Comparison of ENCODE assay signal across 14 cellular contexts in genomic region chr15:28456476-28457395, GRCh38.
DNase-seq lines count a peak whose midpoint lies in the region; TF ChIP-seq lines count a peak whose summit lies in the region.
"Had no signal": no experiment of that assay in that cellular context is flagged by ENCODE, and none has a peak within 500 bp of the region (broad histone marks: within the 10 kb centered on the region; RNA-seq: fewer than 3 reads in every experiment).

No MANE protein-coding gene starts in this region.

- TF ChIP-seq POLR2A in esophagus muscularis mucosa (IDR thresholded peaks at IDR 0.05; ENCODE audit: low read depth) = no peak
- no peak for TF ChIP-seq POLR2A in erythroblast (IDR thresholded peaks at IDR 0.05; ENCODE audit: low read length)

- no peak for TF ChIP-seq CTCF in BE2C (IDR thresholded peaks at IDR 0.05; ENCODE audit: low read depth, low read length)
- TF ChIP-seq CTCF in esophagus muscularis mucosa (IDR thresholded peaks at IDR 0.05) = no peak
- no peak for TF ChIP-seq CTCF in osteoblast (IDR thresholded peaks at IDR 0.05; ENCODE audit: extremely low read depth, low read depth, low read length)

- H3K4me2 ChIP-seq in osteoblast (ENCODE audit: insufficient read depth, low read length) = no peak overlapping the region

- H3K27me3 ChIP-seq in BE2C (no peaks in the 10 kb centered on the region), esophagus muscularis mucosa (peaks cover 0 to 30% (median 0%) of the 10 kb centered on the region in 4 donors), osteoblast (ENCODE audit: insufficient read depth, low read length) (peaks cover 8% of the 10 kb centered on the region)

- no peak overlapping the region for H2AFZ ChIP-seq in osteoblast (ENCODE audit: low read length)

- no peaks in the 10 kb centered on the region; the same call in 1 of the 2 replicates for H3K4me1 ChIP-seq in BE2C
- H3K4me1 ChIP-seq in esophagus muscularis mucosa = peaks cover 0 to 8% (median 7%) of the 10 kb centered on the region in 4 donors
- no peaks in the 10 kb centered on the region for H3K4me1 ChIP-seq in osteoblast (ENCODE audit: insufficient read depth, low read length)

- intact Hi-C loops in esophagus muscularis mucosa (cut with DNase I) = no loop called here

- H3K36me3 ChIP-seq in BE2C (no peaks in the 10 kb centered on the region), esophagus muscularis mucosa (no peaks in the 10 kb centered on the region), osteoblast (ENCODE audit: insufficient read depth, low read length) (no peaks in the 10 kb centered on the region)

- DNase-seq in BE2C (peak; percentile 12), HK-2 (ENCODE audit: unreplicated experiment) (peak; percentile 0), esophagus muscularis mucosa (ENCODE audit: extremely low spot score) (peak; percentile 86), osteoblast (ENCODE audit: insufficient read length, low spot score, missing footprints) (peak; percentile 50), mesenteric fat pad (ENCODE audit: low spot score) (no peak), NCI-H1694 treated with DMSO at 0.1 percent for 48 hours (lab: John Stamatoyannopoulos, UW) (no peak), erythroblast (lab: John Stamatoyannopoulos, UW) (no peak), NCI-H2171 (lab: John Stamatoyannopoulos, UW) (no peak)
- DNase-seq: activated CD4-positive, alpha-beta T cell treated with anti-CD3 and anti-CD28 coated beads, Interleukin-2, amount 50 U/mL, for 4 hours; activated gamma-delta T cell treated with Interleukin-2 at 50 U/mL for 16 hours; DMS53; NCI-H1092 treated with DMSO at 0.1 percent for 48 hours; NCI-H446 had no signal

- H4K20me1 ChIP-seq in osteoblast (ENCODE audit: insufficient read depth, low read length) = no peaks in the 10 kb centered on the region

- H3K27ac ChIP-seq in esophagus muscularis mucosa (replicated peaks in 1 of 4) (no peak overlapping the region), osteoblast (ENCODE audit: low read depth, low read length) (no peak overlapping the region)

- no peak for TF ChIP-seq EP300 in esophagus muscularis mucosa (IDR thresholded peaks at IDR 0.05)

- H3K4me3 ChIP-seq in BE2C (ENCODE audit: low read depth, low read length) = no peak overlapping the region
- no peak overlapping the region for H3K4me3 ChIP-seq in esophagus muscularis mucosa
- no peak overlapping the region for H3K4me3 ChIP-seq in osteoblast (ENCODE audit: insufficient read depth, low read length)
- H3K4me3 ChIP-seq: lung had no signal

- H3K79me2 ChIP-seq in osteoblast (ENCODE audit: insufficient read depth, low read length) = no peaks in the 10 kb centered on the region

- WGBS in esophagus muscularis mucosa = 86% methylated on average over 29 of the region's 30 CpGs

- H3K9me3 ChIP-seq in BE2C = no peaks in the 10 kb centered on the region
- H3K9me3 ChIP-seq in esophagus muscularis mucosa = no peaks in the 10 kb centered on the region
- H3K9me3 ChIP-seq in osteoblast (ENCODE audit: low read depth, low read length) = no peaks in the 10 kb centered on the region

Comparison
In these comparisons a context has a peak if more than half of its experiments do, and no peak if none do; other contexts are left out.
1. DNase-seq: peak in BE2C (single experiment), HK-2 (single experiment), esophagus muscularis mucosa (single experiment) and osteoblast (single experiment); none in mesenteric fat pad (single experiment), NCI-H1694 treated with DMSO at 0.1 percent for 48 hours (single experiment), erythroblast (0 of 2) and NCI-H2171 (single experiment).